Comparison of ENCODE assay signal across 7 cellular contexts in genomic region chr20:19431308-19431685, GRCh38.
"Had no signal": no experiment of that assay in that cellular context is flagged by ENCODE, and none has a peak within 500 bp of the region (broad histone marks: within the 10 kb centered on the region; RNA-seq: fewer than 3 reads in every experiment).

No MANE protein-coding gene starts in this region.

- FAIRE-seq: H1, H54, K562 had no signal

- H3K9me3 Mint-ChIP-seq: GM23338, H9 had no signal

- H3K4me3 Mint-ChIP-seq: GM23338, H9 had no signal

- ATAC-seq: GM23338, K562 had no signal

- H3K27ac Mint-ChIP-seq: GM23338, H9 had no signal

- DNase-seq: H9, HCEC 1CT, IMR-90 had no signal
